8 cellular contexts compared by ENCODE assay signal in genomic region chr11:75524576-75525432, GRCh38. TPM values are rescaled to one million over a fixed set of nuclear protein-coding genes. Genes with fewer than 3 reads are reported as not detected.
DNase-seq lines count a peak whose midpoint lies in the region; ATAC-seq and TF ChIP-seq lines count a peak whose summit lies in the region.

No MANE protein-coding gene starts in this region.

- H3K4me1 Mint-ChIP-seq in stimulated activated effector memory CD8-positive, alpha-beta T cell treated with anti-CD3 and anti-CD28 coated beads, Interleukin-12 subunit alpha, Interleukin-12 subunit beta, amount 100 ng/mL, for 72 hours, result peaks cover 39% of the 10 kb centered on the region

- TF ChIP-seq POLR2A in adrenal gland (IDR thresholded peaks at IDR 0.05), result no peak

- peak overlapping the region; percentile 57 for H3K9ac ChIP-seq in OCI-LY3 (ENCODE audit: low read length)

- no peaks in the 10 kb centered on the region for H3K36me3 Mint-ChIP-seq in stimulated activated effector memory CD8-positive, alpha-beta T cell treated with anti-CD3 and anti-CD28 coated beads, Interleukin-12 subunit alpha, Interleukin-12 subunit beta, amount 100 ng/mL, for 72 hours

- no peak overlapping the region for H3K27ac ChIP-seq in OCI-LY3 (ENCODE audit: low read length)
- H3K27ac ChIP-seq in adrenal gland, result peak overlapping the region in 1 of 5 donors; percentile 74

- TF ChIP-seq CTCF in GM20000 (IDR thresholded peaks at IDR 0.05; ENCODE audit: extremely low read depth, missing control alignments), result no peak
- no peak for TF ChIP-seq CTCF in OCI-LY3 (IDR thresholded peaks at IDR 0.05; ENCODE audit: low read depth, low read length)
- no peak for TF ChIP-seq CTCF in adrenal gland (IDR thresholded peaks at IDR 0.05)

- peak overlapping the region; percentile 89 for H3K4me3 ChIP-seq in OCI-LY3 (ENCODE audit: low read length)
- H3K4me3 ChIP-seq in adrenal gland, result peak overlapping the region in 3 of 4 donors; percentile 26 to 76 (median 36)

- 10 to 18% (median 14%) methylated on average over 23 to 52 of the region's 52 CpGs for WGBS in adrenal gland, 4 donors

- H3K27me3 ChIP-seq in OCI-LY3 (ENCODE audit: low read depth, low read length) (peaks cover 39% of the 10 kb centered on the region), adrenal gland (no peaks in the 10 kb centered on the region)

- H3K9me3 ChIP-seq in OCI-LY3 (ENCODE audit: insufficient read depth, low read length) (no peaks in the 10 kb centered on the region), adrenal gland (replicated peaks in 1 of 3) (no peaks in the 10 kb centered on the region)

- ATAC-seq in stimulated activated effector memory CD8-positive, alpha-beta T cell treated with anti-CD3 and anti-CD28 coated beads, Interleukin-12 subunit alpha, Interleukin-12 subunit beta, amount 100 ng/mL, for 72 hours, result peak; percentile 20
- ATAC-seq in GM19463 (IDR thresholded peaks at IDR 0.05; ENCODE audit: unreplicated experiment), result no peak

- H2AFZ ChIP-seq in OCI-LY3 (ENCODE audit: low read depth, low read length), result peak overlapping the region; percentile 6; the same call in 1 of the 2 replicates

- H3K4me1 ChIP-seq in OCI-LY3 (ENCODE audit: low read length) (peaks cover 25% of the 10 kb centered on the region), adrenal gland (replicated peaks in 1 of 2) (peaks cover 13 to 20% of the 10 kb centered on the region in 2 donors)

- no peaks in the 10 kb centered on the region for H3K79me2 ChIP-seq in OCI-LY3 (ENCODE audit: low read length)

- intact Hi-C loops in adrenal gland (cut with DNase I), result loop anchor here in 1 of 2 donors (10.0 kb wide), 1 partner anchor 120 kb away; no protein-coding TSS in a partner anchor

- H3K27ac Mint-ChIP-seq in stimulated activated effector memory CD8-positive, alpha-beta T cell treated with anti-CD3 and anti-CD28 coated beads, Interleukin-12 subunit alpha, Interleukin-12 subunit beta, amount 100 ng/mL, for 72 hours, result peak overlapping the region; percentile 64

- DNase-seq in AG20443 (ENCODE audit: low spot score) (peak; percentile 63), GM20000 (ENCODE audit: low spot score) (peak; percentile 49), adrenal gland (peak in 1 of 7 donors; percentile 28), islet precursor cell (peak; percentile 68), SW 1271 (lab: John Stamatoyannopoulos, UW) (no peak)
- DNase-seq in stimulated activated effector memory CD8-positive, alpha-beta T cell treated with anti-CD3 and anti-CD28 coated beads, Interleukin-12 subunit alpha, Interleukin-12 subunit beta, amount 100 ng/mL, for 72 hours (ENCODE audit: low spot score in 2 of 2), result peak; percentile 22 to 61

- H3K9me3 Mint-ChIP-seq in stimulated activated effector memory CD8-positive, alpha-beta T cell treated with anti-CD3 and anti-CD28 coated beads, Interleukin-12 subunit alpha, Interleukin-12 subunit beta, amount 100 ng/mL, for 72 hours, result no peaks in the 10 kb centered on the region

- peak overlapping the region; percentile 72 for H3K4me3 Mint-ChIP-seq in stimulated activated effector memory CD8-positive, alpha-beta T cell treated with anti-CD3 and anti-CD28 coated beads, Interleukin-12 subunit alpha, Interleukin-12 subunit beta, amount 100 ng/mL, for 72 hours

- H3K4me2 ChIP-seq in OCI-LY3 (ENCODE audit: low read length), result peak overlapping the region; percentile 97

- H4K20me1 ChIP-seq in OCI-LY3 (ENCODE audit: insufficient read depth, low read length), result no peaks in the 10 kb centered on the region

- H3K36me3 ChIP-seq in OCI-LY3 (replicated peaks; ENCODE audit: low read depth, low read length) (no peaks in the 10 kb centered on the region), adrenal gland (replicated peaks in 1 of 2) (no peaks in the 10 kb centered on the region)

RNA-seq across cellular contexts. Expression of gene GDPD5, which starts 0.9 kb away (rescaled TPM):
- total RNA-seq in adrenal gland, result 10 to 100 TPM in 7 of 8 donors, 1 to 10 TPM in 1; 4.8 to 17.8 (median 14.5) TPM
- 100 to 1,000 TPM in 1 of 3 donors, 10 to 100 TPM in 1, 1 to 10 TPM in 1; 4.1 to 110 (median 35.0) TPM for polyA plus RNA-seq in adrenal gland

RNA-seq across cellular contexts. Expression of gene SERPINH1, which starts 37.2 kb away (rescaled TPM):
- total RNA-seq in adrenal gland, result 100 to 1,000 TPM; 156 to 529 (median 221) TPM
- polyA plus RNA-seq in adrenal gland, result 100 to 1,000 TPM in 2 of 3 donors, 10 to 100 TPM in 1; 93.6 to 152 (median 127) TPM

Comparison
In these comparisons a context has a peak if more than half of its experiments do, and no peak if none do; other contexts are left out.
1. DNase-seq: peak in AG20443 (single experiment), GM20000 (single experiment), islet precursor cell (single experiment) and stimulated activated effector memory CD8-positive, alpha-beta T cell treated with anti-CD3 and anti-CD28 coated beads, Interleukin-12 subunit alpha, Interleukin-12 subunit beta, amount 100 ng/mL, for 72 hours (2 of 2); none in SW 1271 (0 of 2).